Comparison of ENCODE assay signal across 20 cellular contexts in genomic region chr2:102158336-102158735, GRCh38. TPM values are rescaled to one million over a fixed set of nuclear protein-coding genes. Genes with fewer than 3 reads are reported as not detected.
A peak's percentile ranks its signal among the peaks of the same experiment; 100 is the strongest.
DNase-seq lines count a peak whose midpoint lies in the region; ATAC-seq and TF ChIP-seq lines count a peak whose summit lies in the region.
"Had no signal": no experiment of that assay in that cellular context is flagged by ENCODE, and none has a peak within 500 bp of the region (broad histone marks: within the 10 kb centered on the region; RNA-seq: fewer than 3 reads in every experiment).

No MANE protein-coding gene starts in this region.

- DNase-seq in MCF 10A (ENCODE audit: unreplicated experiment) (no peak), mammary epithelial cell (no peak), hepatocyte (ENCODE audit: low spot score) (no peak), vagina (ENCODE audit: extremely low spot score in 2 of 2) (no peak), glutamatergic neuron (no peak)
- DNase-seq: AML-193; Calu3; CD4-positive, CD25-positive, alpha-beta regulatory T cell; DMS 273 treated with DMSO at 0.1 percent for 48 hours; DMS79 had no signal

- H3K9ac ChIP-seq in mammary epithelial cell (ENCODE audit: insufficient read depth, low read length): no peak overlapping the region
- no peak overlapping the region for H3K9ac ChIP-seq in parathyroid adenoma
- H3K9ac ChIP-seq: BLaER1 treated with 17β-estradiol and CSF1 and Interleukin-3, amounts not matched to agents 10 nM and 100 nM had no signal

- dilution Hi-C loops in mammary epithelial cell (cut with HindIII; ENCODE audit: low sequenced_read_pairs): no loop called here

- H3K79me2 ChIP-seq in mammary epithelial cell (ENCODE audit: insufficient read depth, low read length) (no peaks in the 10 kb centered on the region), hepatocyte (peaks cover 50% of the 10 kb centered on the region), parathyroid adenoma (peaks cover 21% of the 10 kb centered on the region)

- TF ChIP-seq POLR2A in vagina (IDR thresholded peaks at IDR 0.05): no peak

- in situ Hi-C loops in mammary epithelial cell (cut with MboI; ENCODE audit: low sequenced_read_pairs in 2 of 2): loop anchor here in 1 of 2 donors (5.0 kb wide), 1 partner anchor 136 kb away; no protein-coding TSS in a partner anchor

- H3K27ac ChIP-seq in mammary epithelial cell (ENCODE audit: insufficient read depth, low read depth, low read length): no peak overlapping the region
- peak overlapping the region; percentile 88 for H3K27ac ChIP-seq in hepatocyte
- H3K27ac ChIP-seq in parathyroid adenoma: peak overlapping the region; percentile 93
- peak overlapping the region; percentile 90 for H3K27ac ChIP-seq in vagina
- H3K27ac ChIP-seq: 22Rv1; BLaER1 treated with 17β-estradiol and CSF1 and Interleukin-3, amounts not matched to agents 10 nM and 100 nM had no signal

- H3K4me3 ChIP-seq in mammary epithelial cell (replicated peaks in 1 of 3; ENCODE audit: insufficient read depth in 1 of 3, low read depth in 2 of 3, low read length in 3 of 3) (no peak overlapping the region), hepatocyte (no peak overlapping the region), parathyroid adenoma (ENCODE audit: low read depth, low read length) (no peak overlapping the region), vagina (no peak overlapping the region)
- H3K4me3 ChIP-seq: BLaER1 treated with 17β-estradiol and CSF1 and Interleukin-3, amounts not matched to agents 10 nM and 100 nM had no signal

- no peaks in the 10 kb centered on the region for H3K27me3 Mint-ChIP-seq in MCF 10A (ENCODE audit: insufficient read depth, unreplicated experiment)
- H3K27me3 Mint-ChIP-seq in glutamatergic neuron (ENCODE audit: unreplicated experiment): peaks cover 3% of the 10 kb centered on the region
- H3K27me3 Mint-ChIP-seq: CD4-positive, CD25-positive, alpha-beta regulatory T cell; IgD-negative memory B cell had no signal

- BruUV-seq in MCF 10A (replicated peaks; lab: Mats Ljungman, UMichigan) (no TSS peak), mammary epithelial cell (replicated peaks; lab: Mats Ljungman, UMichigan) (no TSS peak)

- peak overlapping the region; percentile 74 for H3K27ac Mint-ChIP-seq in MCF 10A (ENCODE audit: low read depth, unreplicated experiment)
- no peak overlapping the region for H3K27ac Mint-ChIP-seq in glutamatergic neuron (ENCODE audit: unreplicated experiment)
- H3K27ac Mint-ChIP-seq: IgD-negative memory B cell had no signal

- H3K27me3 ChIP-seq in mammary epithelial cell (ENCODE audit: insufficient read depth, low read length) (no peaks in the 10 kb centered on the region), hepatocyte (no peaks in the 10 kb centered on the region), parathyroid adenoma (ENCODE audit: control insufficient read depth, insufficient read depth, low read length) (no peaks in the 10 kb centered on the region), vagina (no peaks in the 10 kb centered on the region)
- H3K27me3 ChIP-seq: BLaER1 treated with 17β-estradiol and CSF1 and Interleukin-3, amounts not matched to agents 10 nM and 100 nM had no signal

- H3K36me3 ChIP-seq in mammary epithelial cell (ENCODE audit: insufficient read depth, low read length) (no peaks in the 10 kb centered on the region), hepatocyte (replicated peaks; ENCODE audit: insufficient read depth, low read depth) (no peaks in the 10 kb centered on the region), parathyroid adenoma (ENCODE audit: control insufficient read depth, insufficient read depth, low read length) (peaks cover 4% of the 10 kb centered on the region), vagina (peaks cover 0 to 25% of the 10 kb centered on the region in 2 donors)
- H3K36me3 ChIP-seq: BLaER1 treated with 17β-estradiol and CSF1 and Interleukin-3, amounts not matched to agents 10 nM and 100 nM had no signal

- POLR2A ChIA-PET in MCF 10A (lab: Yijun Ruan, JAX): interaction anchor here (1.2 kb wide), 1 partner anchor 131 kb away, joined by 5 read pairs; no protein-coding TSS in a partner anchor

- H3K9me3 Mint-ChIP-seq in MCF 10A (ENCODE audit: unreplicated experiment) (peaks cover 13% of the 10 kb centered on the region), glutamatergic neuron (ENCODE audit: unreplicated experiment) (no peaks in the 10 kb centered on the region)

- peaks cover 8% of the 10 kb centered on the region for H3K4me1 ChIP-seq in mammary epithelial cell (ENCODE audit: insufficient read depth, low read length)
- peaks cover 31% of the 10 kb centered on the region for H3K4me1 ChIP-seq in hepatocyte (ENCODE audit: insufficient read depth)
- H3K4me1 ChIP-seq in parathyroid adenoma: peaks cover 53% of the 10 kb centered on the region
- H3K4me1 ChIP-seq in vagina: peaks cover 24% of the 10 kb centered on the region

- intact Hi-C loops in MCF 10A (cut with micrococcal nuclease) (no loop called here), mammary epithelial cell (cut with micrococcal nuclease) (no loop called here), vagina (cut with DNase I) (no loop called here)

- H2AFZ ChIP-seq in mammary epithelial cell (ENCODE audit: low read depth, low read length) (no peak overlapping the region), hepatocyte (no peak overlapping the region), parathyroid adenoma (no peak overlapping the region)

- H4K20me1 ChIP-seq in mammary epithelial cell (ENCODE audit: insufficient read depth, low read length) (no peaks in the 10 kb centered on the region), hepatocyte (ENCODE audit: insufficient read depth, poor library complexity, severe bottlenecking) (no peaks in the 10 kb centered on the region)
- H4K20me1 ChIP-seq: BLaER1 treated with 17β-estradiol and CSF1 and Interleukin-3, amounts not matched to agents 10 nM and 100 nM had no signal

- H3K4me2 ChIP-seq in mammary epithelial cell (ENCODE audit: insufficient read depth, low read depth, low read length) (no peak overlapping the region), hepatocyte (no peak overlapping the region), parathyroid adenoma (ENCODE audit: low read length) (no peak overlapping the region)
- H3K4me2 ChIP-seq: BLaER1 treated with 17β-estradiol and CSF1 and Interleukin-3, amounts not matched to agents 10 nM and 100 nM had no signal

- no peaks in the 10 kb centered on the region for H3K9me2 ChIP-seq in hepatocyte (replicated peaks; ENCODE audit: insufficient read depth)

- H3K4me1 Mint-ChIP-seq in MCF 10A (ENCODE audit: insufficient read depth, unreplicated experiment) (peaks cover 34% of the 10 kb centered on the region), glutamatergic neuron (ENCODE audit: low read depth, unreplicated experiment) (peaks cover 2% of the 10 kb centered on the region)
- H3K4me1 Mint-ChIP-seq: IgD-negative memory B cell had no signal

- H3K36me3 Mint-ChIP-seq in MCF 10A (ENCODE audit: insufficient read depth, unreplicated experiment) (peaks cover 15% of the 10 kb centered on the region), glutamatergic neuron (ENCODE audit: unreplicated experiment) (no peaks in the 10 kb centered on the region)

- CTCF ChIA-PET in MCF 10A (lab: Yijun Ruan, JAX): interaction anchor here (0.7 to 7.6 kb wide), 7 partner anchors 8 to 276 kb away, joined by 4 to 53 read pairs (median 11); no protein-coding TSS in a partner anchor
- CTCF ChIA-PET in mammary epithelial cell (lab: Charles Lee; ENCODE audit: low non-redundant PET): no interaction called here

- no peak for ATAC-seq in GM18909 (IDR thresholded peaks at IDR 0.05; ENCODE audit: poor library complexity, unreplicated experiment)
- no peak for ATAC-seq in HG02840 (IDR thresholded peaks at IDR 0.05; ENCODE audit: low FRiP score, unreplicated experiment)
- ATAC-seq: HCT116 had no signal

- TF ChIP-seq CTCF in MCF 10A (IDR thresholded peaks at IDR 0.05; ENCODE audit: unreplicated experiment) (no peak), mammary epithelial cell (conservative IDR thresholded peaks at IDR 0.05 in 1 of 2, IDR thresholded peaks at IDR 0.05 in 1 of 2; ENCODE audit: extremely low read depth in 1 of 2, insufficient read depth in 1 of 2, low read depth in 1 of 2, low read length in 2 of 2) (no peak), hepatocyte (IDR thresholded peaks at IDR 0.05; ENCODE audit: poor library complexity) (no peak), parathyroid adenoma (IDR thresholded peaks at IDR 0.05) (no peak), vagina (IDR thresholded peaks at IDR 0.05) (no peak), glutamatergic neuron (IDR thresholded peaks at IDR 0.05; ENCODE audit: partially characterized antibody, unreplicated experiment) (no peak)

- H3K4me3 Mint-ChIP-seq in MCF 10A (ENCODE audit: unreplicated experiment) (no peak overlapping the region), glutamatergic neuron (ENCODE audit: unreplicated experiment) (no peak overlapping the region)
- H3K4me3 Mint-ChIP-seq: CD4-positive, CD25-positive, alpha-beta regulatory T cell; IgD-negative memory B cell had no signal

- H3K9me3 ChIP-seq in mammary epithelial cell (replicated peaks; ENCODE audit: insufficient read depth, low read length) (no peaks in the 10 kb centered on the region), hepatocyte (ENCODE audit: low read depth) (no peaks in the 10 kb centered on the region), parathyroid adenoma (ENCODE audit: control insufficient read depth, low read length) (no peaks in the 10 kb centered on the region), vagina (no peaks in the 10 kb centered on the region)

RNA-seq across cellular contexts. Expression of gene IL1R1, which starts 15.8 kb away (rescaled TPM):
- total RNA-seq in MCF 10A (2022) (5.2 and 6.0 TPM in 2 replicates), mammary epithelial cell (1 to 10 TPM; 7.7 to 8.7 TPM), hepatocyte (66.8 and 72.8 TPM in 2 replicates), vagina (79.6 TPM), glutamatergic neuron (ENCODE audit: unreplicated experiment) (0.17 TPM)
- polyA plus RNA-seq in mammary epithelial cell (6.9 TPM), hepatocyte (46.4 and 49.6 TPM in 2 replicates)
- 6.4 TPM for polyA minus RNA-seq in mammary epithelial cell
- total RNA-seq: G401 had no signal
- polyA plus RNA-seq: IgD-negative memory B cell had no signal

RNA-seq across cellular contexts. Expression of gene IL1RL2, which starts 28.5 kb away (rescaled TPM):
- total RNA-seq in MCF 10A (2022): not detected in 2 replicates
- 1 to 10 TPM in 1 of 2 donors, under 1 TPM in 1; 0.82 to 4.7 TPM for total RNA-seq in mammary epithelial cell
- 1.1 TPM for polyA plus RNA-seq in mammary epithelial cell
- polyA minus RNA-seq in mammary epithelial cell: 3.7 TPM
- not detected in 2 replicates for total RNA-seq in hepatocyte
- polyA plus RNA-seq in hepatocyte: 1.3 TPM in 1 of 2 replicates, not detected in the other
- total RNA-seq in vagina: 5.2 TPM
- total RNA-seq in glutamatergic neuron (ENCODE audit: unreplicated experiment): not detected
- total RNA-seq: A673; CD4-positive, CD25-positive, alpha-beta regulatory T cell; G401; HT1080 had no signal
- polyA plus RNA-seq: CD4-positive, CD25-positive, alpha-beta regulatory T cell; IgD-negative memory B cell had no signal
